8 cellular contexts compared by ENCODE assay signal in the genomic region with DNA sequence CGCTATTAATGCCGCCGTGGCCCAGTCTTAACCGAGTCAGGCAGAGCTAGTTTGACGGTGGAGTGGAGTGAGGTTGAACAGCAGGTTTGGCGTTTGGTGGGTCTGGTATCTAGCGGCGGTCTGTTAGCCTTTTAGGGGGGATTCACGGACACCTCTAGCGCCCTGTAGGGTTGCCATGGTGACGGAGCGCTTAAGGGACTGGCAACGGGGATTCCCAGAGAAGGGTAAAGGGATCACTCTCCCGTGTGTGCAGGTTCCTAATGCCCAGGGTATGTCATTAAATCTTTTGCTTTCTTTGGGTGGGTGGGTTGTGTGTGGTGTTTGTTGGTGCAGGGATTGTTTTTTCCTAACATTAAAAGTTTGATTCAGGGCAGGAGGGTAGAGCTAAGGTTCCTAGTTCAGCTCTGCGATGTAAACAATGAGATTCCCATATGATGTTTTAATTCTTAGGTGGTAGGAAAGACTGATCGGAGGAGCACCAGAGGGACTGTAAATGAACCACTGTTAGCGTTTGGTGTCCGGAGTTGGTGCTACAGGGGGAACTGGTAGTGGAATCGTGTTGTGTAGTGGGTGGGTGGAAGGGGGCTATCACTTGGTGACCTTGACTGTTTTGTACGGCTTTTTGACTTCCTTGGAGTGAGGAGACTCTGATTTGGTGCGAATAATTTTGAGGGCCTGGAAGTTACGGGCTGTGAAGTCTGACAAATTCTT. TPM values are rescaled to one million over a fixed set of nuclear protein-coding genes. Genes with fewer than 3 reads are reported as not detected.
DNase-seq lines count a peak whose midpoint lies in the region; ATAC-seq, FAIRE-seq and TF ChIP-seq lines count a peak whose summit lies in the region.

No MANE protein-coding gene starts in this region.

- peaks cover 29% of the 10 kb centered on the region for H3K4me1 Mint-ChIP-seq in activated T-helper 2 cell treated with anti-CD3 and anti-CD28 coated beads, Interferon-gamma antibody, Interleukin-2, Interleukin-4, amounts not matched to agents 10 μg/mL and 5 μg/mL and 100 μg/mL, durations not matched to agents 14 hours and 24 hours and 36 hours (ENCODE audit: low read depth)

- TF ChIP-seq CTCF in GM12865 (IDR thresholded peaks at IDR 0.05; ENCODE audit: insufficient read depth, low read depth, low read length, missing control alignments), result no peak

- no peak for FAIRE-seq in frontal cortex (lab: Jason Lieb, UNC)

- DNase-seq in GM12865 (ENCODE audit: low read depth) (peak; percentile 78), NCI-H2029 (lab: John Stamatoyannopoulos, UW) (peak; percentile 58), glomerular visceral epithelial cell (ENCODE audit: extremely low spot score) (peak; percentile 56), sciatic nerve (ENCODE audit: low spot score) (peak; percentile 71), MV-4-11 (lab: John Stamatoyannopoulos, UW) (no peak), frontal cortex (ENCODE audit: low spot score in 2 of 2) (no peak)
- DNase-seq in activated T-helper 2 cell treated with anti-CD3 and anti-CD28 coated beads, Interferon-gamma antibody, Interleukin-2, Interleukin-4, amounts not matched to agents 10 μg/mL and 5 μg/mL and 100 μg/mL, durations not matched to agents 14 hours and 24 hours and 36 hours (ENCODE audit: low spot score), result no peak

- H3K4me3 ChIP-seq in GM12865 (ENCODE audit: low read depth, low read length), result peak overlapping the region; percentile 88

- H3K27ac Mint-ChIP-seq in activated T-helper 2 cell treated with anti-CD3 and anti-CD28 coated beads, Interferon-gamma antibody, Interleukin-2, Interleukin-4, amounts not matched to agents 10 μg/mL and 5 μg/mL and 100 μg/mL, durations not matched to agents 14 hours and 24 hours and 36 hours, result peak overlapping the region; percentile 75

- H3K9me3 Mint-ChIP-seq in activated T-helper 2 cell treated with anti-CD3 and anti-CD28 coated beads, Interferon-gamma antibody, Interleukin-2, Interleukin-4, amounts not matched to agents 10 μg/mL and 5 μg/mL and 100 μg/mL, durations not matched to agents 14 hours and 24 hours and 36 hours, result no peaks in the 10 kb centered on the region

- no peak for ATAC-seq in sciatic nerve
- ATAC-seq in GM21825 (IDR thresholded peaks at IDR 0.05; ENCODE audit: unreplicated experiment), result no peak

- H3K4me3 Mint-ChIP-seq in activated T-helper 2 cell treated with anti-CD3 and anti-CD28 coated beads, Interferon-gamma antibody, Interleukin-2, Interleukin-4, amounts not matched to agents 10 μg/mL and 5 μg/mL and 100 μg/mL, durations not matched to agents 14 hours and 24 hours and 36 hours (ENCODE audit: low read depth), result peak overlapping the region; percentile 94

- peaks cover 84% of the 10 kb centered on the region for H3K36me3 Mint-ChIP-seq in activated T-helper 2 cell treated with anti-CD3 and anti-CD28 coated beads, Interferon-gamma antibody, Interleukin-2, Interleukin-4, amounts not matched to agents 10 μg/mL and 5 μg/mL and 100 μg/mL, durations not matched to agents 14 hours and 24 hours and 36 hours (ENCODE audit: low read depth)

- intact Hi-C loops in activated T-helper 2 cell treated with anti-CD3 and anti-CD28 coated beads, Interferon-gamma antibody, Interleukin-2, Interleukin-4, amounts not matched to agents 10 μg/mL and 5 μg/mL and 100 μg/mL, durations not matched to agents 14 hours and 24 hours and 36 hours (cut with micrococcal nuclease), result loop anchor here (5.0 kb wide), 3 partner anchors 339 to 796 kb away; partner anchors contain the start of genes AGPAT1, RNF5 and TAPBP
- intact Hi-C loops in sciatic nerve (cut with DNase I), result no loop called here

- H3K27me3 Mint-ChIP-seq in activated T-helper 2 cell treated with anti-CD3 and anti-CD28 coated beads, Interferon-gamma antibody, Interleukin-2, Interleukin-4, amounts not matched to agents 10 μg/mL and 5 μg/mL and 100 μg/mL, durations not matched to agents 14 hours and 24 hours and 36 hours (ENCODE audit: low read depth), result no peaks in the 10 kb centered on the region

RNA-seq across cellular contexts. Expression of gene BRD2, which starts 4.9 kb away (rescaled TPM):
- total RNA-seq in activated T-helper 2 cell treated with anti-CD3 and anti-CD28 coated beads, Interferon-gamma antibody, Interleukin-2, Interleukin-4, amounts not matched to agents 10 μg/mL and 5 μg/mL and 100 μg/mL, durations not matched to agents 14 hours and 24 hours and 36 hours, result 295 and 306 TPM in 2 replicates
- total RNA-seq in sciatic nerve (188 TPM), frontal cortex (55.8 TPM)

RNA-seq across cellular contexts. Expression of gene HLA-DMA, which starts 20.4 kb away (rescaled TPM):
- total RNA-seq in activated T-helper 2 cell treated with anti-CD3 and anti-CD28 coated beads, Interferon-gamma antibody, Interleukin-2, Interleukin-4, amounts not matched to agents 10 μg/mL and 5 μg/mL and 100 μg/mL, durations not matched to agents 14 hours and 24 hours and 36 hours, result 15.9 and 19.0 TPM in 2 replicates
- total RNA-seq in sciatic nerve, result 70.1 TPM
- total RNA-seq in frontal cortex, result 0.82 TPM

RNA-seq across cellular contexts. Expression of gene HLA-DMB, which starts 32.5 kb away (rescaled TPM):
- 1.3 and 1.4 TPM in 2 replicates for total RNA-seq in activated T-helper 2 cell treated with anti-CD3 and anti-CD28 coated beads, Interferon-gamma antibody, Interleukin-2, Interleukin-4, amounts not matched to agents 10 μg/mL and 5 μg/mL and 100 μg/mL, durations not matched to agents 14 hours and 24 hours and 36 hours
- total RNA-seq in sciatic nerve, result 46.9 TPM
- 0.82 TPM for total RNA-seq in frontal cortex

RNA-seq across cellular contexts. Expression of gene HLA-DOA, which starts 36.1 kb away (rescaled TPM):
- 0.28 and 0.37 TPM in 2 replicates for total RNA-seq in activated T-helper 2 cell treated with anti-CD3 and anti-CD28 coated beads, Interferon-gamma antibody, Interleukin-2, Interleukin-4, amounts not matched to agents 10 μg/mL and 5 μg/mL and 100 μg/mL, durations not matched to agents 14 hours and 24 hours and 36 hours
- total RNA-seq in sciatic nerve (9.7 TPM), frontal cortex (0.82 TPM)

Comparison
In these comparisons a context has a peak if more than half of its experiments do, and no peak if none do; other contexts are left out.
1. DNase-seq: peak in GM12865 (single experiment), NCI-H2029 (single experiment), glomerular visceral epithelial cell (single experiment) and sciatic nerve (single experiment); none in activated T-helper 2 cell treated with anti-CD3 and anti-CD28 coated beads, Interferon-gamma antibody, Interleukin-2, Interleukin-4, amounts not matched to agents 10 μg/mL and 5 μg/mL and 100 μg/mL, durations not matched to agents 14 hours and 24 hours and 36 hours (single experiment), MV-4-11 (single experiment) and frontal cortex (0 of 2).
2. RNA of gene HLA-DMB, which starts 32.5 kb away (total RNA-seq): 46.9 TPM in sciatic nerve (single experiment); 1.3 to 1.4 TPM in activated T-helper 2 cell treated with anti-CD3 and anti-CD28 coated beads, Interferon-gamma antibody, Interleukin-2, Interleukin-4, amounts not matched to agents 10 μg/mL and 5 μg/mL and 100 μg/mL, durations not matched to agents 14 hours and 24 hours and 36 hours and 0.82 TPM in frontal cortex (single experiment); every median in the first group is over 10 times any median in the second.